ENCODE assay signal across 8 cellular contexts in the genomic region with DNA sequence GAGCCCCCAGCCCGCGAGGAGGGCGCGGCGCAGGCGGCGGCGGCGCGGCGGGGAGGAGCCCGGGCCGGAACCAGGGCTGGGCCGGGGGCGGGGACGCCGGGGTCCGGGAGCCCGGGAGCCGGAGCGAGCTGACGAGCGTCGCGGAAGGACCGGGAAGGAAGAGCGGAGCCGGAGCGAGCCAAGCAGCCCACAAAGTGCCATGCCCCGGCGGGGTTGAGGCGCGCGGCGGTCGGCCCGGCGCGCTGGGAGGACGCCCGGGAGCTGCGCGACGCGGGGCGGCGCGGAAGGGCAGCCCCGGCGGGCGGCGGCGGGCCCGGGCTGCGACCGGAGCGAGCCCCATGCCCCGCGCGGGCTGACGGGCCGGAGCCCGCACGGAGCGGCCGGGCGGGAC. TPM values are rescaled to one million over a fixed set of nuclear protein-coding genes. Genes with fewer than 3 reads are reported as not detected.
DNase-seq lines count a peak whose midpoint lies in the region; ATAC-seq, FAIRE-seq and TF ChIP-seq lines count a peak whose summit lies in the region.

No MANE protein-coding gene starts in this region.

- H4K20me1 ChIP-seq in Karpas-422 (ENCODE audit: insufficient read depth, low read depth, low read length) (peaks cover 37% of the 10 kb centered on the region; the same call in 1 of the 2 replicates), GM12878 (ENCODE audit: control insufficient read depth, insufficient read depth) (peaks cover 23% of the 10 kb centered on the region)

- H3K27ac Mint-ChIP-seq in stimulated activated naive CD8-positive, alpha-beta T cell treated with anti-CD3 and anti-CD28 coated beads, Interleukin-15, amount 100 ng/mL, for 72 hours = no peak overlapping the region

- H3K79me2 ChIP-seq in Karpas-422 (ENCODE audit: low read length) (peaks cover 46% of the 10 kb centered on the region), GM12878 (ENCODE audit: control insufficient read depth, insufficient read depth, low read length) (peaks cover 37% of the 10 kb centered on the region)

- H3K4me2 ChIP-seq in Karpas-422 (ENCODE audit: low read depth, low read length, poor library complexity, severe bottlenecking) = peak overlapping the region; percentile 97
- no peak overlapping the region for H3K4me2 ChIP-seq in GM12878 (ENCODE audit: control insufficient read depth, insufficient read depth)

- in situ Hi-C loops in GM12878 (cut with MboI) = no loop called here

- H3K9me3 Mint-ChIP-seq in stimulated activated naive CD8-positive, alpha-beta T cell treated with anti-CD3 and anti-CD28 coated beads, Interleukin-15, amount 100 ng/mL, for 72 hours = no peaks in the 10 kb centered on the region

- 0% methylated on average over 2 of the region's 67 CpGs for WGBS in GM12878 (ENCODE audit: insufficient coverage, insufficient replicate concordance, low lambda C conversion rate, missing lambda C conversion rate)

- H2AFZ ChIP-seq in Karpas-422 (ENCODE audit: low read length) (no peak overlapping the region), GM12878 (ENCODE audit: control insufficient read depth, low read depth, low read length) (no peak overlapping the region; the same call in 1 of the 2 replicates)

- peak overlapping the region; percentile 100 for H3K4me3 ChIP-seq in Karpas-422 (ENCODE audit: low read length)
- no peak overlapping the region for H3K4me3 ChIP-seq in GM12878

- SMC1A ChIA-PET in GM12878 (lab: Charles Lee; ENCODE audit: uncharacterized antibody, unreplicated experiment) = interaction anchor here (1.6 kb wide), 1 partner anchor 13 kb away, joined by 4 read pairs; no protein-coding TSS in a partner anchor

- intact Hi-C loops in GM12878 (cut with micrococcal nuclease; ENCODE audit: unreplicated experiment) (loop anchor here (2.0 to 5.0 kb wide), 5 partner anchors 46 to 186 kb away; no protein-coding TSS in a partner anchor), left colon (cut with DNase I, micrococcal nuclease) (no loop called here)

- H3K27me3 ChIP-seq in Karpas-422 (ENCODE audit: low read length) (no peaks in the 10 kb centered on the region; the same call in 1 of the 2 replicates), GM12878 (replicated peaks in 1 of 2; ENCODE audit: control insufficient read depth in 2 of 2, insufficient read depth in 2 of 2, low read length in 1 of 2) (no peaks in the 10 kb centered on the region)

- no peak overlapping the region for H3K27ac ChIP-seq in Karpas-422 (ENCODE audit: low read length)
- no peak overlapping the region for H3K27ac ChIP-seq in GM12878 (ENCODE audit: control insufficient read depth, insufficient read depth)

- RAD21 ChIA-PET in GM12878 (lab: Charles Lee; ENCODE audit: unreplicated experiment) = interaction anchor here (0.6 to 3.3 kb wide), 3 partner anchors 42 to 212 kb away, joined by 3 to 16 read pairs (median 4); no protein-coding TSS in a partner anchor

- H3K9me2 ChIP-seq in Karpas-422 (replicated peaks; ENCODE audit: insufficient read depth, low read length) = no peaks in the 10 kb centered on the region

- peaks cover 54% of the 10 kb centered on the region for H3K4me1 Mint-ChIP-seq in stimulated activated naive CD8-positive, alpha-beta T cell treated with anti-CD3 and anti-CD28 coated beads, Interleukin-15, amount 100 ng/mL, for 72 hours

- no TSS peak for BruUV-seq in GM12878 (replicated peaks; lab: Mats Ljungman, UMichigan)

- CTCF ChIA-PET in GM12878 (lab: Yijun Ruan, JAX) = no interaction called here

- FAIRE-seq in GM12878 (lab: Jason Lieb, UNC) = no peak

- TF ChIP-seq EP300 in GM12878 (IDR thresholded peaks at IDR 0.05; ENCODE audit: borderline replicate concordance in 1 of 2, control insufficient read depth in 1 of 2, low read depth in 2 of 2, low read length in 2 of 2) = no peak

- DNase-seq in NCI-H2029 (lab: John Stamatoyannopoulos, UW) (peak; percentile 67), NCI-H2029 treated with DMSO at 0.1 percent for 48 hours (lab: John Stamatoyannopoulos, UW) (no peak), Karpas-422 (peak; percentile 81), GM12878 (ENCODE audit: low read depth, low spot score) (no peak), left colon (peak in 1 of 2 donors; percentile 75), GM19240 (ENCODE audit: insufficient read length, low spot score) (no peak)
- DNase-seq in stimulated activated naive CD8-positive, alpha-beta T cell treated with anti-CD3 and anti-CD28 coated beads, Interleukin-15, amount 100 ng/mL, for 72 hours = no peak

- no peak for TF ChIP-seq RAD21 in GM12878 (IDR thresholded peaks at IDR 0.05; ENCODE audit: insufficient read depth, low read depth, low read length)

- H3K9me3 ChIP-seq in Karpas-422 (ENCODE audit: low read length) (no peaks in the 10 kb centered on the region), GM12878 (replicated peaks; ENCODE audit: control insufficient read depth, insufficient read depth, low read length) (no peaks in the 10 kb centered on the region)

- H3K4me1 ChIP-seq in Karpas-422 (ENCODE audit: low read length) (peaks cover 22% of the 10 kb centered on the region), GM12878 (ENCODE audit: control insufficient read depth, insufficient read depth, low read length) (peaks cover 16% of the 10 kb centered on the region)

- peaks cover 42% of the 10 kb centered on the region for H3K27me3 Mint-ChIP-seq in stimulated activated naive CD8-positive, alpha-beta T cell treated with anti-CD3 and anti-CD28 coated beads, Interleukin-15, amount 100 ng/mL, for 72 hours

- H3K36me3 ChIP-seq in Karpas-422 (ENCODE audit: insufficient read depth, low read length) (0 out of 2 replicates have a peak, but pooled peaks cover 6% of the 10 kb centered on the region), GM12878 (ENCODE audit: control insufficient read depth in 2 of 2, insufficient read depth in 2 of 2, low read length in 1 of 2) (peaks cover 0 to 2% of the 10 kb centered on the region in 2 experiments; a peak in 2 of 4 replicates)

- H3K9ac ChIP-seq in Karpas-422 (ENCODE audit: low read length) = peak overlapping the region; percentile 85
- H3K9ac ChIP-seq in GM12878 (ENCODE audit: control insufficient read depth, insufficient read depth, low read length) = peak overlapping the region; percentile 71; the same call in 1 of the 2 replicates

- no peak for TF ChIP-seq CTCF in GM12878 (IDR thresholded peaks at IDR 0.05 in 2 of 3, conservative IDR thresholded peaks at IDR 0.05 in 1 of 3; ENCODE audit: control insufficient read depth in 2 of 3, extremely low read depth in 1 of 3, insufficient read depth in 1 of 3, low read depth in 3 of 3, low read length in 3 of 3)

- peak; percentile 63 for TF ChIP-seq POLR2A in GM12878 (IDR thresholded peaks at IDR 0.05; ENCODE audit: low read depth, low read length)

- peak overlapping the region in 1 of 2 donors; percentile 15 for H3K4me3 Mint-ChIP-seq in stimulated activated naive CD8-positive, alpha-beta T cell treated with anti-CD3 and anti-CD28 coated beads, Interleukin-15, amount 100 ng/mL, for 72 hours

- ATAC-seq in GM21737 (IDR thresholded peaks at IDR 0.05; ENCODE audit: unreplicated experiment) (peak; percentile 25), GM12878 (peak; percentile 1; the same call in 2 of the 3 replicates), left colon (peak; percentile 69)
- ATAC-seq in stimulated activated naive CD8-positive, alpha-beta T cell treated with anti-CD3 and anti-CD28 coated beads, Interleukin-15, amount 100 ng/mL, for 72 hours = peak; percentile 53

- POLR2A ChIA-PET in GM12878 (lab: Charles Lee) = interaction anchor here (1.5 to 1.8 kb wide), 2 partner anchors 10 to 120 kb away, joined by 4 to 5 read pairs; no protein-coding TSS in a partner anchor

TF ChIP-seq in GM12878, 131 proteins besides CTCF, POLR2A, EP300 and RAD21 (continues in another document):
- TF ChIP-seq, protein P1, sequence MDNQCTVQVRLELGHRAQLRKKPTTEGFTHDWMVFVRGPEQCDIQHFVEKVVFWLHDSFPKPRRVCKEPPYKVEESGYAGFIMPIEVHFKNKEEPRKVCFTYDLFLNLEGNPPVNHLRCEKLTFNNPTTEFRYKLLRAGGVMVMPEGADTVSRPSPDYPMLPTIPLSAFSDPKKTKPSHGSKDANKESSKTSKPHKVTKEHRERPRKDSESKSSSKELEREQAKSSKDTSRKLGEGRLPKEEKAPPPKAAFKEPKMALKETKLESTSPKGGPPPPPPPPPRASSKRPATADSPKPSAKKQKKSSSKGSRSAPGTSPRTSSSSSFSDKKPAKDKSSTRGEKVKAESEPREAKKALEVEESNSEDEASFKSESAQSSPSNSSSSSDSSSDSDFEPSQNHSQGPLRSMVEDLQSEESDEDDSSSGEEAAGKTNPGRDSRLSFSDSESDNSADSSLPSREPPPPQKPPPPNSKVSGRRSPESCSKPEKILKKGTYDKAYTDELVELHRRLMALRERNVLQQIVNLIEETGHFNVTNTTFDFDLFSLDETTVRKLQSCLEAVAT (IDR thresholded peaks at IDR 0.05) = no peak

RNA-seq across cellular contexts. Expression of a gene that starts 0.3 kb away (rescaled TPM):
- 3.6 and 5.0 TPM in 2 replicates for total RNA-seq in Karpas-422 (2014; rRNA removed; shearing (Covaris generic); ENCODE audit: low replicate concordance)
- 18.2 and 18.6 TPM in 2 replicates for total RNA-seq in GM12878 (2013; cell fraction: nucleolus; rRNA removed)
- total RNA-seq in GM12878 (2014; rRNA removed) (3.4 and 5.1 TPM in 2 replicates), GM12878 (2014; rRNA removed; fragmentation: Illumina TruSeq; extraction: Trizol) (1.8 and 2.3 TPM in 2 replicates), GM12878 (2021) (41.6 and 46.1 TPM in 2 replicates), left colon (10 to 100 TPM; 38.6 to 39.4 TPM)
- 4.1 TPM for polyA plus RNA-seq in GM12878 (2011; ENCODE audit: low read depth)
- polyA plus RNA-seq in GM12878 (2011; rRNA removed) (0.73 and 2.3 TPM in 2 replicates), GM12878 (2014; fragmentation: Illumina TruSeq; extraction: Trizol) (1.9 and 6.3 TPM in 2 replicates), GM12878 (2014; fragmentation: Nextera tagmentation; extraction: Ambion mirVana) (under 1 TPM; 0.31 to 0.40 TPM), GM12878 (2014; rRNA removed) (12.0 and 16.6 TPM in 2 replicates), GM12878 (2016; fragmentation: Nextera tagmentation; extraction: Ambion mirVana) (1 to 10 TPM; 2.1 to 2.3 TPM)
- 4.1 and 4.7 TPM in 2 replicates for polyA plus RNA-seq in GM12878 (2011; cell fraction: cytosol; rRNA removed)
- 18.4 and 27.1 TPM in 2 replicates for polyA plus RNA-seq in GM12878 (2011; cell fraction: nucleus; rRNA removed)
- 18.6 and 19.7 TPM in 2 replicates for polyA plus RNA-seq in GM12878 (2012)
- 3.1 and 7.7 TPM in 2 replicates for polyA minus RNA-seq in GM12878 (2011; rRNA and poly(A)+ RNA removed)
- polyA minus RNA-seq in GM12878 (2011; cell fraction: cytosol; rRNA and poly(A)+ RNA removed) = 12.6 and 13.3 TPM in 2 replicates
- polyA minus RNA-seq in GM12878 (2011; cell fraction: nucleus; rRNA and poly(A)+ RNA removed) = 4.7 and 9.2 TPM in 2 replicates

Comparison
In these comparisons a context has a peak if more than half of its experiments do, and no peak if none do; other contexts are left out.
1. DNase-seq: peak in NCI-H2029 (single experiment) and Karpas-422 (single experiment); none in NCI-H2029 treated with DMSO at 0.1 percent for 48 hours (single experiment), GM12878 (single experiment), stimulated activated naive CD8-positive, alpha-beta T cell treated with anti-CD3 and anti-CD28 coated beads, Interleukin-15, amount 100 ng/mL, for 72 hours (0 of 2) and GM19240 (single experiment).
2. ATAC-seq: peak in every context shown above with its lines; median percentile 69 in left colon; 53 in stimulated activated naive CD8-positive, alpha-beta T cell treated with anti-CD3 and anti-CD28 coated beads, Interleukin-15, amount 100 ng/mL, for 72 hours; 25 in GM21737; 1 in GM12878.